Comparison of ENCODE assay signal across 14 cellular contexts in genomic region chr4:168569909-168570276, GRCh38.
A peak's percentile ranks its signal among the peaks of the same experiment; 100 is the strongest.
DNase-seq lines count a peak whose midpoint lies in the region; ATAC-seq, FAIRE-seq and TF ChIP-seq lines count a peak whose summit lies in the region.
"Had no signal": no experiment of that assay in that cellular context is flagged by ENCODE, and none has a peak within 500 bp of the region (broad histone marks: within the 10 kb centered on the region; RNA-seq: fewer than 3 reads in every experiment).

No MANE protein-coding gene starts in this region.

- no peak for TF ChIP-seq CTCF in 22Rv1 (IDR thresholded peaks at IDR 0.05)
- no peak for TF ChIP-seq CTCF in pancreas (IDR thresholded peaks at IDR 0.05)
- TF ChIP-seq CTCF in spleen (IDR thresholded peaks at IDR 0.05 in 8 of 11, conservative IDR thresholded peaks at IDR 0.05 in 3 of 11) = no peak

- H3F3A ChIP-seq in GM23248 (ENCODE audit: insufficient read depth) = peaks cover 32% of the 10 kb centered on the region

- ATAC-seq in pancreas (no peak), HG02610 (IDR thresholded peaks at IDR 0.05; ENCODE audit: unreplicated experiment) (no peak)
- ATAC-seq: activated CD8-positive, alpha-beta T cell treated with anti-CD3 and anti-CD28 coated beads, Interleukin-2, amount 10 ng/mL, durations not matched to agents 7 days and 5 days had no signal

- peak overlapping the region; percentile 26 for H3K4me2 ChIP-seq in GM23248 (ENCODE audit: unreplicated experiment)

- H3K27ac ChIP-seq in 22Rv1 = peak overlapping the region; percentile 82
- no peak overlapping the region for H3K27ac ChIP-seq in GM23248
- H3K27ac ChIP-seq in pancreas = no peak overlapping the region
- H3K27ac ChIP-seq in spleen = no peak overlapping the region
- H3K27ac ChIP-seq: adrenal gland had no signal

- H2AFZ ChIP-seq in GM23248 = peak overlapping the region; percentile 58; the same call in 1 of the 2 replicates

- no peaks in the 10 kb centered on the region for H3K36me3 ChIP-seq in GM23248 (ENCODE audit: low read depth)
- H3K36me3 ChIP-seq in pancreas = no peaks in the 10 kb centered on the region
- no peaks in the 10 kb centered on the region for H3K36me3 ChIP-seq in spleen
- H3K36me3 ChIP-seq: adrenal gland had no signal

- H3K4me1 ChIP-seq in GM23248 (ENCODE audit: insufficient read depth) = peaks cover 25% of the 10 kb centered on the region
- peaks cover 0 to 2% (median 0%) of the 10 kb centered on the region in 3 donors for H3K4me1 ChIP-seq in pancreas
- no peaks in the 10 kb centered on the region for H3K4me1 ChIP-seq in spleen
- H3K4me1 ChIP-seq: adrenal gland had no signal

- H3K9me2 ChIP-seq in GM23248 (ENCODE audit: insufficient read depth) = no peaks in the 10 kb centered on the region

- H3K9ac ChIP-seq in GM23248 = no peak overlapping the region

- peak; percentile 22 for DNase-seq in GM23248
- peak; percentile 45 for DNase-seq in dermis blood vessel endothelial cell
- no peak for DNase-seq in pancreas
- no peak for DNase-seq in spleen
- no peak for DNase-seq in SW 1271 (lab: John Stamatoyannopoulos, UW)
- no peak for DNase-seq in NCI-H2029 treated with DMSO at 0.1 percent for 48 hours (lab: John Stamatoyannopoulos, UW)
- DNase-seq: activated CD8-positive, alpha-beta T cell treated with anti-CD3 and anti-CD28 coated beads, Interleukin-2, amount 10 ng/mL, durations not matched to agents 7 days and 5 days; adrenal gland; nucleus accumbens; stimulated activated CD4-positive, alpha-beta T cell treated with anti-CD3 and anti-CD28 coated beads, Interleukin-12 subunit alpha, Interleukin-12 subunit beta, amount 100 ng/mL, for 4 hours; stimulated activated naive CD8-positive, alpha-beta T cell treated with anti-CD3 and anti-CD28 coated beads, Interleukin-15, Interleukin-2, amounts not matched to agents 100 U/mL and 50 U/mL, for 24 hours had no signal

- no peak for TF ChIP-seq POLR2A in spleen (IDR thresholded peaks at IDR 0.05)

- intact Hi-C loops in pancreas (cut with DNase I) (loop anchor here in 1 of 3 donors (5.0 kb wide), 1 partner anchor 208 kb away; no protein-coding TSS in a partner anchor), spleen (cut with DNase I; ENCODE audit: low total_unique reads) (no loop called here)

- peak; percentile 29 for FAIRE-seq in pancreas (lab: Jason Lieb, UNC)
- FAIRE-seq: GM19239 had no signal

- WGBS in GM23248 (ENCODE audit: low coverage in 1 of 2, low lambda C conversion rate in 2 of 2, missing lambda C conversion rate in 2 of 2), 2 experiments = 14 to 17% methylated on average over 10 of the region's 10 CpGs
- WGBS in pancreas, 2 donors = 26 to 27% methylated on average over 10 of the region's 10 CpGs
- WGBS in spleen, 5 donors = 85 to 87% (median 85%) methylated on average over 10 of the region's 10 CpGs

- no peaks in the 10 kb centered on the region for H3K79me2 ChIP-seq in GM23248 (ENCODE audit: insufficient read depth)

- in situ Hi-C loops in GM23248 (cut with MboI) = no loop called here

- H4K20me1 ChIP-seq in GM23248 (ENCODE audit: insufficient read depth) = no peaks in the 10 kb centered on the region

- H3K4me3 ChIP-seq in GM23248 = peak overlapping the region; percentile 31
- no peak overlapping the region for H3K4me3 ChIP-seq in pancreas
- no peak overlapping the region for H3K4me3 ChIP-seq in spleen
- H3K4me3 ChIP-seq: adrenal gland had no signal

- H3K27me3 ChIP-seq in GM23248 (replicated peaks; ENCODE audit: insufficient read depth) (no peaks in the 10 kb centered on the region), pancreas (peaks cover 0 to 4% (median 0%) of the 10 kb centered on the region in 4 donors), spleen (replicated peaks in 1 of 7) (no peaks in the 10 kb centered on the region)
- H3K27me3 ChIP-seq: adrenal gland had no signal

- H3K9me3 ChIP-seq in GM23248 (ENCODE audit: low read depth) (no peaks in the 10 kb centered on the region), pancreas (peaks cover 0 to 3% (median 0%) of the 10 kb centered on the region in 4 donors), spleen (no peaks in the 10 kb centered on the region)
- H3K9me3 ChIP-seq: adrenal gland had no signal

Comparison
In these comparisons a context has a peak if more than half of its experiments do, and no peak if none do; other contexts are left out.
1. DNase-seq: peak in GM23248 (single experiment) and dermis blood vessel endothelial cell (single experiment); none in pancreas (0 of 6), spleen (single experiment), SW 1271 (0 of 2) and NCI-H2029 treated with DMSO at 0.1 percent for 48 hours (single experiment).